20 cellular contexts compared by ENCODE assay signal in the genomic region with DNA sequence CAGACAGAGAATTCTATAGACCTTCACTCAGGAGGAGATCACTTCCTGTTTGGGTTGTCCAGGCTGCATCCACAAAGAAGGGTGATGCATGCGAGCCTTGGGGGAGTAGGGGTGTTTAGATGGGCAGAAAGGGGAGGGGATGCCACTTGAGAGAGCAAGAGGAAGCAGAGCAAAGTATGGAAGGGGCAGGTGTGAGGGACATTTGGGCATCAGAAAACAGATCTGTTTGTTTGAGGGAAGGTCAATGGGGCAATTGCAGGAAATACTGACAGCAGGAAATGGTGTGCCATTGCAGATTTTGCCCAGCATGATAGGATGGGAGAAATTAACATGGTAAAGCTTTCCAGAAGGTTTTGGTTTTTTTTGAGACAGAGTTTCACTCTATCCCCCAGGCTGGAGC.
DNase-seq lines count a peak whose midpoint lies in the region; ATAC-seq and TF ChIP-seq lines count a peak whose summit lies in the region.
"Had no signal": no experiment of that assay in that cellular context is flagged by ENCODE, and none has a peak within 500 bp of the region (broad histone marks: within the 10 kb centered on the region; RNA-seq: fewer than 3 reads in every experiment).

No MANE protein-coding gene starts in this region.

- H3K56ac ChIP-seq in IMR-90 (ENCODE audit: extremely low read depth, insufficient read depth, low read length) = no peak overlapping the region

- H3K27me3 Mint-ChIP-seq in activated T-cell treated with anti-CD3 and anti-CD28 coated beads, Interleukin-2, amount 50 U/mL, for 72 hours (ENCODE audit: low read depth) = no peaks in the 10 kb centered on the region
- H3K27me3 Mint-ChIP-seq in activated T-cell treated with anti-CD3 and anti-CD28 coated beads, Interleukin-2, amount 50 U/mL, for 4 hours (ENCODE audit: low read depth) = no peaks in the 10 kb centered on the region
- no peaks in the 10 kb centered on the region for H3K27me3 Mint-ChIP-seq in central memory CD8-positive, alpha-beta T cell

- H3K36me3 Mint-ChIP-seq in activated T-cell treated with anti-CD3 and anti-CD28 coated beads, Interleukin-2, amount 50 U/mL, for 72 hours (ENCODE audit: insufficient read depth in 2 of 2) = peaks cover 6 to 22% of the 10 kb centered on the region in 2 donors
- peaks cover 25% of the 10 kb centered on the region for H3K36me3 Mint-ChIP-seq in activated T-cell treated with anti-CD3 and anti-CD28 coated beads, Interleukin-2, amount 50 U/mL, for 4 hours (ENCODE audit: insufficient read depth)
- H3K36me3 Mint-ChIP-seq in central memory CD8-positive, alpha-beta T cell (ENCODE audit: insufficient read depth) = peaks cover 6% of the 10 kb centered on the region

- H3K18ac ChIP-seq in IMR-90 (ENCODE audit: low read depth, low read length) = no peak overlapping the region

- dilution Hi-C loops in IMR-90 (cut with HindIII; ENCODE audit: low sequenced_read_pairs, unreplicated experiment) = no loop called here

- no peak overlapping the region for H3K23ac ChIP-seq in IMR-90 (ENCODE audit: low read depth, low read length)

- in situ Hi-C loops in IMR-90 (cut with MboI; ENCODE audit: low sequenced_read_pairs) = no loop called here

- peak overlapping the region; percentile 22 for H3K27ac Mint-ChIP-seq in activated T-cell treated with anti-CD3 and anti-CD28 coated beads, Interleukin-2, amount 50 U/mL, for 72 hours
- H3K27ac Mint-ChIP-seq in central memory CD8-positive, alpha-beta T cell (ENCODE audit: low read depth) = peak overlapping the region; percentile 81
- H3K27ac Mint-ChIP-seq: brain had no signal

- TF ChIP-seq EP300 in stomach (IDR thresholded peaks at IDR 0.05) = no peak

- H3K9me3 Mint-ChIP-seq in activated T-cell treated with anti-CD3 and anti-CD28 coated beads, Interleukin-2, amount 50 U/mL, for 72 hours = no peaks in the 10 kb centered on the region
- no peaks in the 10 kb centered on the region for H3K9me3 Mint-ChIP-seq in activated T-cell treated with anti-CD3 and anti-CD28 coated beads, Interleukin-2, amount 50 U/mL, for 4 hours
- no peaks in the 10 kb centered on the region for H3K9me3 Mint-ChIP-seq in central memory CD8-positive, alpha-beta T cell
- H3K9me3 Mint-ChIP-seq: brain had no signal

- H2AK5ac ChIP-seq in IMR-90 (ENCODE audit: low read depth, low read length) = peak overlapping the region; percentile 48; the same call in 1 of the 2 replicates

- H2BK5ac ChIP-seq in IMR-90 (ENCODE audit: low read depth, low read length, poor library complexity, severe bottlenecking) = no peak overlapping the region

- peaks cover 53% of the 10 kb centered on the region for H3K4me1 Mint-ChIP-seq in activated T-cell treated with anti-CD3 and anti-CD28 coated beads, Interleukin-2, amount 50 U/mL, for 72 hours (ENCODE audit: low read depth)
- H3K4me1 Mint-ChIP-seq in activated T-cell treated with anti-CD3 and anti-CD28 coated beads, Interleukin-2, amount 50 U/mL, for 4 hours (ENCODE audit: low read depth) = peaks cover 36% of the 10 kb centered on the region
- peaks cover 66% of the 10 kb centered on the region for H3K4me1 Mint-ChIP-seq in central memory CD8-positive, alpha-beta T cell

- H2AK9ac ChIP-seq in IMR-90 (replicated peaks; ENCODE audit: low read depth, low read length, poor library complexity) = no peak overlapping the region

- no peak overlapping the region for H4K91ac ChIP-seq in IMR-90 (ENCODE audit: insufficient read depth, low read depth, low read length)

- peaks cover 17 to 26% of the 10 kb centered on the region in 2 experiments for H3K79me1 ChIP-seq in IMR-90 (ENCODE audit: low read depth in 1 of 2, low read length in 2 of 2)

- 0 out of 2 replicates have a peak, but pooled peaks cover 3% of the 10 kb centered on the region for H4K20me1 ChIP-seq in IMR-90 (ENCODE audit: insufficient read depth, low read length)

- H3K4ac ChIP-seq in IMR-90 (ENCODE audit: low read depth, low read length) = no peak overlapping the region

- no peak overlapping the region for H3K9ac ChIP-seq in IMR-90 (ENCODE audit: low read depth, low read length)
- H3K9ac ChIP-seq: parathyroid adenoma had no signal

- BruUV-seq in IMR-90 (replicated peaks; lab: Mats Ljungman, UMichigan) = no TSS peak

- H3K27me3 ChIP-seq in IMR-90 (ENCODE audit: control insufficient read depth, insufficient read depth, low read length) = no peaks in the 10 kb centered on the region
- H3K27me3 ChIP-seq in neutrophil = no peaks in the 10 kb centered on the region
- H3K27me3 ChIP-seq in stomach = no peaks in the 10 kb centered on the region
- H3K27me3 ChIP-seq: vagina had no signal

- no peak overlapping the region for H2BK120ac ChIP-seq in IMR-90 (ENCODE audit: low read depth, low read length)

- H4K8ac ChIP-seq in IMR-90 (ENCODE audit: low read depth in 2 of 2, low read length in 2 of 2) = 0 out of 4 replicates have a peak overlapping the region, but pooled peaks of 1 of the 2 experiments have one; percentile 20

- no peak overlapping the region for H2AFZ ChIP-seq in IMR-90 (replicated peaks; ENCODE audit: low read length, poor library complexity)
- H2AFZ ChIP-seq: parathyroid adenoma had no signal

- TF ChIP-seq POLR2A in IMR-90 (IDR thresholded peaks at IDR 0.05; ENCODE audit: low read depth, low read length) (no peak), stomach (IDR thresholded peaks at IDR 0.05) (no peak)

- H3K4me1 ChIP-seq in IMR-90 (ENCODE audit: control insufficient read depth, insufficient read depth, low read length) (0 out of 2 replicates have a peak, but pooled peaks cover 2% of the 10 kb centered on the region), neutrophil (ENCODE audit: control insufficient read depth in 1 of 2, insufficient read depth in 1 of 2, low read depth in 1 of 2, low read length in 1 of 2) (peaks cover 36 to 42% of the 10 kb centered on the region in 2 experiments), stomach (peaks cover 0 to 19% (median 1%) of the 10 kb centered on the region in 4 donors)
- H3K4me1 ChIP-seq: vagina had no signal

- H3K36me3 ChIP-seq in IMR-90 (ENCODE audit: control insufficient read depth, insufficient read depth, low read length) = peaks cover 10% of the 10 kb centered on the region; the same call in 1 of the 2 replicates
- peaks cover 4% of the 10 kb centered on the region for H3K36me3 ChIP-seq in neutrophil
- peaks cover 0 to 20% (median 10%) of the 10 kb centered on the region in 4 donors for H3K36me3 ChIP-seq in stomach
- H3K36me3 ChIP-seq: vagina had no signal

- WGBS in IMR-90 (ENCODE audit: extremely low coverage in 2 of 2, insufficient read length in 1 of 2), 2 experiments = 86% methylated on average over 1 of the region's 1 CpG; no CpG with 5 or more reads in 1 of the 2 experiments
- WGBS in stomach, 5 donors = 83 to 96% (median 90%) methylated on average over 1 of the region's 1 CpG

- H2BK20ac ChIP-seq in IMR-90 (ENCODE audit: low read depth, low read length) = no peak overlapping the region

- peaks cover 17% of the 10 kb centered on the region for H3K9me1 ChIP-seq in IMR-90 (ENCODE audit: insufficient read depth, low read length)

- H3K27ac ChIP-seq in IMR-90 (ENCODE audit: insufficient read depth, low read length) = no peak overlapping the region
- H3K27ac ChIP-seq in neutrophil = peak overlapping the region; percentile 46
- no peak overlapping the region for H3K27ac ChIP-seq in stomach
- H3K27ac ChIP-seq: parathyroid adenoma, vagina had no signal

- TF ChIP-seq RAD21 in IMR-90 (IDR thresholded peaks at IDR 0.05; ENCODE audit: low read length) = no peak

- H4K5ac ChIP-seq in IMR-90 (ENCODE audit: low read depth, low read length) = no peak overlapping the region

- CTCF ChIA-PET in IMR-90 (lab: Yijun Ruan, JAX) = no interaction called here

- no peak overlapping the region for H2BK15ac ChIP-seq in IMR-90 (ENCODE audit: low read depth, low read length)

- no peak for DNase-seq in activated T-cell treated with anti-CD3 and anti-CD28 coated beads, Interleukin-2, amount 50 U/mL, for 72 hours
- DNase-seq in activated T-cell treated with anti-CD3 and anti-CD28 coated beads, Interleukin-2, amount 50 U/mL, for 4 hours = no peak
- DNase-seq in IMR-90 (no peak), stomach (no peak)
- no peak for DNase-seq in central memory CD8-positive, alpha-beta T cell (ENCODE audit: low spot score in 2 of 2)
- no peak for DNase-seq in activated CD4-positive, alpha-beta T cell treated with anti-CD3 and anti-CD28 coated beads for 48 hours
- DNase-seq: activated CD8-positive, alpha-beta memory T cell treated with anti-CD3 and anti-CD28 coated beads, Interleukin-2, amount 50 U/mL, for 4 hours; activated naive CD4-positive, alpha-beta T cell; COR-L47; cortex of kidney; left cardiac atrium; NCI-H2107; NCI-H774; T1000 had no signal

- intact Hi-C loops in IMR-90 (cut with micrococcal nuclease) (no loop called here), stomach (cut with DNase I; ENCODE audit: low total_unique reads) (no loop called here)

- H3K9me3 ChIP-seq in IMR-90 (ENCODE audit: control insufficient read depth, insufficient read depth, low read length) (no peaks in the 10 kb centered on the region), neutrophil (no peaks in the 10 kb centered on the region), stomach (no peaks in the 10 kb centered on the region)
- H3K9me3 ChIP-seq: vagina had no signal

- ATAC-seq in activated T-cell treated with anti-CD3 and anti-CD28 coated beads, Interleukin-2, amount 50 U/mL, for 72 hours (replicated peaks in 1 of 2) = no peak
- no peak for ATAC-seq in activated T-cell treated with anti-CD3 and anti-CD28 coated beads, Interleukin-2, amount 50 U/mL, for 4 hours
- ATAC-seq in IMR-90 (ENCODE audit: low read depth) (no peak), HG03521 (IDR thresholded peaks at IDR 0.05; ENCODE audit: unreplicated experiment) (no peak)
- ATAC-seq in central memory CD8-positive, alpha-beta T cell (replicated peaks; ENCODE audit: extremely low read depth, poor library complexity, severe bottlenecking) = no peak
- ATAC-seq: HCT116, left cardiac atrium had no signal

- H3K4me3 ChIP-seq in IMR-90 (ENCODE audit: insufficient read depth, low read depth, low read length) (no peak overlapping the region), neutrophil (ENCODE audit: low read depth in 1 of 2, low read length in 1 of 2) (no peak overlapping the region), stomach (no peak overlapping the region)
- H3K4me3 ChIP-seq: vagina had no signal

- POLR2A ChIA-PET in IMR-90 (lab: Charles Lee; ENCODE audit: unreplicated experiment) = no interaction called here

- no peak overlapping the region for H3K4me3 Mint-ChIP-seq in activated T-cell treated with anti-CD3 and anti-CD28 coated beads, Interleukin-2, amount 50 U/mL, for 72 hours
- no peak overlapping the region for H3K4me3 Mint-ChIP-seq in activated T-cell treated with anti-CD3 and anti-CD28 coated beads, Interleukin-2, amount 50 U/mL, for 4 hours
- no peak overlapping the region for H3K4me3 Mint-ChIP-seq in central memory CD8-positive, alpha-beta T cell
- H3K4me3 Mint-ChIP-seq: brain had no signal

- no peak overlapping the region for H3K4me2 ChIP-seq in IMR-90 (ENCODE audit: low read depth, low read length)

- TF ChIP-seq CTCF in IMR-90 (conservative IDR thresholded peaks at IDR 0.05; ENCODE audit: low read depth, low read length) (no peak), neutrophil (IDR thresholded peaks at IDR 0.05) (no peak), stomach (IDR thresholded peaks at IDR 0.05) (no peak)

- H3K14ac ChIP-seq in IMR-90 (replicated peaks; ENCODE audit: low read depth, low read length) = peak overlapping the region; percentile 61; the same call in 1 of the 2 replicates
